In genomic region chr7:29798422-29798821, GRCh38 we compare ENCODE assay signal across 1 cellular context.
TF ChIP-seq lines count a peak whose summit lies in the region.

No MANE protein-coding gene starts in this region.

TF ChIP-seq in GM23338, 12 proteins besides CTCF, POLR2A, EP300 and RAD21 (continued from another document):
- no peak for TF ChIP-seq ZNF462 (CRISPR knock-in tag; IDR thresholded peaks at IDR 0.05)
